19 cellular contexts compared by ENCODE assay signal in genomic region chr12:104866286-104866685, GRCh38.
DNase-seq lines count a peak whose midpoint lies in the region; ATAC-seq, FAIRE-seq and TF ChIP-seq lines count a peak whose summit lies in the region.
"Had no signal": no experiment of that assay in that cellular context is flagged by ENCODE, and none has a peak within 500 bp of the region (broad histone marks: within the 10 kb centered on the region; RNA-seq: fewer than 3 reads in every experiment).

No MANE protein-coding gene starts in this region.

- 76% methylated on average over 2 of the region's 2 CpGs for WGBS in right lobe of liver (ENCODE audit: insufficient coverage, low coverage, low lambda C conversion rate, missing lambda C conversion rate)
- 91% methylated on average over 2 of the region's 2 CpGs for WGBS in HepG2 (ENCODE audit: low lambda C conversion rate)

- H3K27ac Mint-ChIP-seq in naive thymus-derived CD8-positive, alpha-beta T cell, result no peak overlapping the region
- H3K27ac Mint-ChIP-seq: brain; stimulated activated naive B cell treated with anti-CD40 and anti-IgM and Interleukin-4, amounts not matched to agents 10 μg/mL and 1 μg/mL and 100 μg/mL, for 72 hours; type B pancreatic cell had no signal

- H2AFZ ChIP-seq in HepG2 (ENCODE audit: low read length), result no peak overlapping the region

- POLR2A ChIA-PET in HepG2 (lab: Yijun Ruan, JAX), result no interaction called here
- POLR2A ChIA-PET in naive thymus-derived CD8-positive, alpha-beta T cell (lab: Charles Lee), result no interaction called here

- H3K9me3 ChIP-seq in right lobe of liver (no peaks in the 10 kb centered on the region), HepG2 (ENCODE audit: low read length) (no peaks in the 10 kb centered on the region)
- H3K9me3 ChIP-seq: Caco-2, SJSA1, spleen had no signal

- ATAC-seq in right lobe of liver, result peak; percentile 48 to 79 (median 55)
- ATAC-seq in HepG2, result no peak
- no peak for ATAC-seq in GM19023 (IDR thresholded peaks at IDR 0.05; ENCODE audit: unreplicated experiment)
- ATAC-seq in esophagus mucosa, result no peak
- ATAC-seq in naive thymus-derived CD8-positive, alpha-beta T cell, result no peak
- ATAC-seq: K562; stimulated activated naive B cell treated with anti-CD40 and anti-IgM and Interleukin-4, amounts not matched to agents 10 μg/mL and 1 μg/mL and 100 μg/mL, for 72 hours had no signal

- H3K36me3 Mint-ChIP-seq in naive thymus-derived CD8-positive, alpha-beta T cell, result no peaks in the 10 kb centered on the region
- H3K36me3 Mint-ChIP-seq: brain, type B pancreatic cell had no signal

- no peak overlapping the region for H3K4me3 ChIP-seq in right lobe of liver
- no peak overlapping the region for H3K4me3 ChIP-seq in HepG2 (replicated peaks in 1 of 3; ENCODE audit: insufficient read depth in 1 of 3, low read depth in 2 of 3, low read length in 3 of 3)
- no peak overlapping the region for H3K4me3 ChIP-seq in choroid plexus epithelial cell (ENCODE audit: low read depth, low read length)
- H3K4me3 ChIP-seq: K562, SJSA1, spleen had no signal

- H3K4me1 ChIP-seq in right lobe of liver (peaks cover 0 to 5% (median 0%) of the 10 kb centered on the region in 4 donors), HepG2 (ENCODE audit: insufficient read depth, low read length) (no peaks in the 10 kb centered on the region)
- H3K4me1 ChIP-seq: Caco-2, SJSA1 had no signal

- H3K27me3 ChIP-seq in right lobe of liver, result no peaks in the 10 kb centered on the region
- H3K27me3 ChIP-seq in HepG2 (ENCODE audit: control insufficient read depth in 1 of 2, insufficient read depth in 2 of 2, low read length in 2 of 2), result no peaks in the 10 kb centered on the region
- H3K27me3 ChIP-seq: spleen had no signal

- CTCF ChIA-PET in HepG2 (lab: Yijun Ruan, JAX; ENCODE audit: low intra/inter-chr PET ratio, low total read pairs), result no interaction called here

- no peak for TF ChIP-seq POLR2A in right lobe of liver (IDR thresholded peaks at IDR 0.05)
- no peak for TF ChIP-seq POLR2A in HepG2 (IDR thresholded peaks at IDR 0.05; ENCODE audit: insufficient read depth in 1 of 2, low read depth in 2 of 2, low read length in 2 of 2)

- BruUV-seq in HepG2 (replicated peaks; lab: Mats Ljungman, UMichigan), result no TSS peak

- no peak for DNase-seq in right lobe of liver
- no peak for DNase-seq in HepG2 (ENCODE audit: low spot score)
- peak; percentile 95 for DNase-seq in choroid plexus epithelial cell (ENCODE audit: low read depth)
- peak; percentile 64 for DNase-seq in kidney glomerular epithelial cell (lab: John Stamatoyannopoulos, UW)
- DNase-seq in ACHN, result no peak
- no peak for DNase-seq in naive thymus-derived CD8-positive, alpha-beta T cell
- DNase-seq: activated CD4-positive, alpha-beta T cell treated with anti-CD3 and anti-CD28 coated beads for 1 hour; Caco-2; effector CD4-positive, alpha-beta T cell; nucleus accumbens; spleen; stimulated activated naive B cell treated with anti-CD40 and anti-IgM and Interleukin-4, amounts not matched to agents 10 μg/mL and 1 μg/mL and 100 μg/mL, for 72 hours; T1000 had no signal

- in situ Hi-C loops in HepG2 (cut with HindIII; ENCODE audit: extremely low pct_ligation_motif_present, low pct_unique_long_range_greater_than_20kb) (no loop called here), ACHN (cut with HindIII; ENCODE audit: low pct_ligation_motif_present, low pct_unique_long_range_greater_than_20kb, low sequenced_read_pairs) (no loop called here)

- intact Hi-C loops in right lobe of liver (cut with DNase I), result no loop called here
- intact Hi-C loops in HepG2 (cut with micrococcal nuclease; ENCODE audit: unreplicated experiment), result no loop called here

- no peaks in the 10 kb centered on the region for H3K79me2 ChIP-seq in HepG2 (ENCODE audit: insufficient read depth, low read length)

- H3K9ac ChIP-seq in HepG2 (ENCODE audit: insufficient read depth, low read depth, low read length), result no peak overlapping the region

- TF ChIP-seq CTCF in right lobe of liver (IDR thresholded peaks at IDR 0.05) (no peak), HepG2 (CRISPR knock-in tag; IDR thresholded peaks at IDR 0.05) (no peak), choroid plexus epithelial cell (conservative IDR thresholded peaks at IDR 0.05; ENCODE audit: low read depth, low read length) (no peak)

- TF ChIP-seq EP300 in HepG2 (IDR thresholded peaks at IDR 0.05; ENCODE audit: low read depth in 2 of 2, low read length in 2 of 2) (no peak), HepG2 (CRISPR knock-in tag; IDR thresholded peaks at IDR 0.05; ENCODE audit: borderline replicate concordance) (no peak)

- no peak overlapping the region for H3K4me2 ChIP-seq in HepG2 (ENCODE audit: low read depth, low read length)

- no peaks in the 10 kb centered on the region for H3K9me3 Mint-ChIP-seq in naive thymus-derived CD8-positive, alpha-beta T cell
- H3K9me3 Mint-ChIP-seq: brain; stimulated activated naive B cell treated with anti-CD40 and anti-IgM and Interleukin-4, amounts not matched to agents 10 μg/mL and 1 μg/mL and 100 μg/mL, for 72 hours; type B pancreatic cell had no signal

- peaks cover 2 to 8% (median 3%) of the 10 kb centered on the region in 5 donors for H3K27me3 Mint-ChIP-seq in naive thymus-derived CD8-positive, alpha-beta T cell
- H3K27me3 Mint-ChIP-seq: type B pancreatic cell had no signal

- no peaks in the 10 kb centered on the region for H4K20me1 ChIP-seq in HepG2 (ENCODE audit: insufficient read depth, low read length)

- H3K36me3 ChIP-seq in right lobe of liver (no peaks in the 10 kb centered on the region), HepG2 (replicated peaks in 1 of 2; ENCODE audit: control insufficient read depth in 1 of 2, insufficient read depth in 2 of 2, low read length in 2 of 2) (no peaks in the 10 kb centered on the region)
- H3K36me3 ChIP-seq: SJSA1, spleen had no signal

- no peak overlapping the region for H3K4me3 Mint-ChIP-seq in naive thymus-derived CD8-positive, alpha-beta T cell
- H3K4me3 Mint-ChIP-seq: brain; stimulated activated naive B cell treated with anti-CD40 and anti-IgM and Interleukin-4, amounts not matched to agents 10 μg/mL and 1 μg/mL and 100 μg/mL, for 72 hours; type B pancreatic cell had no signal

- no peak for FAIRE-seq in HepG2 (lab: Jason Lieb, UNC)
- FAIRE-seq: K562 had no signal

- H3K27ac ChIP-seq in right lobe of liver (no peak overlapping the region), HepG2 (ENCODE audit: extremely low read length, insufficient read depth, low read length) (no peak overlapping the region)
- H3K27ac ChIP-seq: SJSA1, spleen had no signal

- no peak for TF ChIP-seq RAD21 in HepG2 (CRISPR knock-in tag; IDR thresholded peaks at IDR 0.05)

- peaks cover 3 to 12% (median 9%) of the 10 kb centered on the region in 4 donors for H3K4me1 Mint-ChIP-seq in naive thymus-derived CD8-positive, alpha-beta T cell

TF ChIP-seq in HepG2, 621 proteins besides CTCF, POLR2A, EP300 and RAD21:
- TF ChIP-seq SMAD3 (CRISPR knock-in tag; IDR thresholded peaks at IDR 0.05) (no peak), CENPT (CRISPR knock-in tag; IDR thresholded peaks at IDR 0.05; ENCODE audit: low read depth) (no peak), ZNF530 (CRISPR knock-in tag; IDR thresholded peaks at IDR 0.05; ENCODE audit: low read depth) (no peak), ZNF326 (CRISPR knock-in tag; IDR thresholded peaks at IDR 0.05; ENCODE audit: borderline replicate concordance) (no peak), GTF2F1 (IDR thresholded peaks at IDR 0.05; ENCODE audit: low read length) (no peak), SNAPC5 (CRISPR knock-in tag; IDR thresholded peaks at IDR 0.05; ENCODE audit: borderline replicate concordance) (no peak), ATAD3A (CRISPR knock-in tag; IDR thresholded peaks at IDR 0.05) (no peak)

Comparison
In these comparisons a context has a peak if more than half of its experiments do, and no peak if none do; other contexts are left out.
1. ATAC-seq: peak in right lobe of liver (4 of 4); none in HepG2 (single experiment), GM19023 (single experiment), esophagus mucosa (single experiment) and naive thymus-derived CD8-positive, alpha-beta T cell (0 of 2).
2. DNase-seq: peak in choroid plexus epithelial cell (single experiment) and kidney glomerular epithelial cell (single experiment); none in right lobe of liver (0 of 3), HepG2 (single experiment), ACHN (single experiment) and naive thymus-derived CD8-positive, alpha-beta T cell (0 of 10).